1 cellular context compared by ENCODE assay signal in the genomic region with DNA sequence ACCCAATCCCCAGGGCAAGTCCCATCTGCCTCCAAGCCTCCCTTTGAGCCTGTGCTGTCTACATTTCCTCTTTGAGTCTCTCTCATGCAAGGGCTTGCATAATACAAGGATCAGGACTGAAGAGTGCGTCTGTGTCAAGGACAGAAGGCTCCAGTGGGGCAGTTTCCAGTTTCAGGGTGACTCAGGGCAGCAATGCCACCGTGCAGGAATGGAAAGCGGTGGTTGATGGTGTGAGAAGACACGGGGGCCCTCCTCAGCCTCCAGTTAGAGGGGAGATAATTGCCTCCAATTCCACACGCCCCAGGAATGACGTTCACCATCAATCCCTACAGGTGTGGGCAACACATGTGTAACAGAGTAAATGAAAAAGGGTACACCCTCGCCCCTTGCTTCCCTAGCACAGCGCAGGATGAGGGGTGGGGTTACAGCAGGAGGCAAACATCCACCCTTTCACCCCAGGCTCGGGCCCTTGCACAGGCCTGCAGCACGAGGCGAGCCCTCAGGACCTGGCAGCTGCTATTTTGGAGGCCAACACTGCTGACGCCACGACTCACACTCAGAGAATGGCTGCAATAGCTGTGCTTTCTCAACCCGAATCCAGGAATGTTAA.
A peak's percentile ranks its signal among the peaks of the same experiment; 100 is the strongest.
TF ChIP-seq lines count a peak whose summit lies in the region.

No MANE protein-coding gene starts in this region.

TF ChIP-seq in HepG2, 621 proteins besides CTCF, POLR2A, EP300 and RAD21 (continued from another document and continues in another):
- 0 out of 2 replicates have a peak, but pooled peaks have one; percentile 51 for TF ChIP-seq ZNF572 (CRISPR knock-in tag; IDR thresholded peaks at IDR 0.05)
- peak; percentile 26 for TF ChIP-seq TBL1XR1 (IDR thresholded peaks at IDR 0.05; ENCODE audit: borderline replicate concordance, low read length, partially characterized antibody)
- peak; percentile 13; the same call in 1 of the 2 replicates for TF ChIP-seq HDAC1 (CRISPR knock-in tag; IDR thresholded peaks at IDR 0.05)
- TF ChIP-seq, protein P1, sequence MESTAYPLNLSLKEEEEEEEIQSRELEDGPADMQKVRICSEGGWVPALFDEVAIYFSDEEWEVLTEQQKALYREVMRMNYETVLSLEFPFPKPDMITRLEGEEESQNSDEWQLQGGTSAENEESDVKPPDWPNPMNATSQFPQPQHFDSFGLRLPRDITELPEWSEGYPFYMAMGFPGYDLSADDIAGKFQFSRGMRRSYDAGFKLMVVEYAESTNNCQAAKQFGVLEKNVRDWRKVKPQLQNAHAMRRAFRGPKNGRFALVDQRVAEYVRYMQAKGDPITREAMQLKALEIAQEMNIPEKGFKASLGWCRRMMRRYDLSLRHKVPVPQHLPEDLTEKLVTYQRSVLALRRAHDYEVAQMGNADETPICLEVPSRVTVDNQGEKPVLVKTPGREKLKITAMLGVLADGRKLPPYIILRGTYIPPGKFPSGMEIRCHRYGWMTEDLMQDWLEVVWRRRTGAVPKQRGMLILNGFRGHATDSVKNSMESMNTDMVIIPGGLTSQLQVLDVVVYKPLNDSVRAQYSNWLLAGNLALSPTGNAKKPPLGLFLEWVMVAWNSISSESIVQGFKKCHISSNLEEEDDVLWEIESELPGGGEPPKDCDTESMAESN (CRISPR knock-in tag; conservative IDR thresholded peaks at IDR 0.05): no peak
- no peak for TF ChIP-seq ZNF776 (CRISPR knock-in tag; IDR thresholded peaks at IDR 0.05)
- TF ChIP-seq, protein P2, sequence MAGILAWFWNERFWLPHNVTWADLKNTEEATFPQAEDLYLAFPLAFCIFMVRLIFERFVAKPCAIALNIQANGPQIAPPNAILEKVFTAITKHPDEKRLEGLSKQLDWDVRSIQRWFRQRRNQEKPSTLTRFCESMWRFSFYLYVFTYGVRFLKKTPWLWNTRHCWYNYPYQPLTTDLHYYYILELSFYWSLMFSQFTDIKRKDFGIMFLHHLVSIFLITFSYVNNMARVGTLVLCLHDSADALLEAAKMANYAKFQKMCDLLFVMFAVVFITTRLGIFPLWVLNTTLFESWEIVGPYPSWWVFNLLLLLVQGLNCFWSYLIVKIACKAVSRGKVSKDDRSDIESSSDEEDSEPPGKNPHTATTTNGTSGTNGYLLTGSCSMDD (CRISPR knock-in tag; IDR thresholded peaks at IDR 0.05): no peak
- TF ChIP-seq SIX4 (CRISPR knock-in tag; IDR thresholded peaks at IDR 0.05): peak; percentile 42; the same call in 1 of the 2 replicates
- TF ChIP-seq GATAD2A (CRISPR knock-in tag; IDR thresholded peaks at IDR 0.05): peak; percentile 82
- no peak for TF ChIP-seq ZNF224 (CRISPR knock-in tag; IDR thresholded peaks at IDR 0.05)
- peak; percentile 42; the same call in 1 of the 2 replicates for TF ChIP-seq NR2F6 (IDR thresholded peaks at IDR 0.05)
- peak; percentile 69; the same call in 1 of the 2 replicates for TF ChIP-seq NR2F6 (CRISPR knock-in tag; IDR thresholded peaks at IDR 0.05)
- no peak for TF ChIP-seq NCOA1 (CRISPR knock-in tag; IDR thresholded peaks at IDR 0.05)
- no peak for TF ChIP-seq HNRNPH1 (optimal IDR thresholded peaks at IDR 0.05; ENCODE audit: low read depth, low read length)
- no peak for TF ChIP-seq SALL2 (CRISPR knock-in tag; IDR thresholded peaks at IDR 0.05)
- 0 out of 2 replicates have a peak, but pooled peaks have one; percentile 21 for TF ChIP-seq REPIN1 (CRISPR knock-in tag; IDR thresholded peaks at IDR 0.05; ENCODE audit: borderline replicate concordance, low read depth)
- TF ChIP-seq, protein P3, sequence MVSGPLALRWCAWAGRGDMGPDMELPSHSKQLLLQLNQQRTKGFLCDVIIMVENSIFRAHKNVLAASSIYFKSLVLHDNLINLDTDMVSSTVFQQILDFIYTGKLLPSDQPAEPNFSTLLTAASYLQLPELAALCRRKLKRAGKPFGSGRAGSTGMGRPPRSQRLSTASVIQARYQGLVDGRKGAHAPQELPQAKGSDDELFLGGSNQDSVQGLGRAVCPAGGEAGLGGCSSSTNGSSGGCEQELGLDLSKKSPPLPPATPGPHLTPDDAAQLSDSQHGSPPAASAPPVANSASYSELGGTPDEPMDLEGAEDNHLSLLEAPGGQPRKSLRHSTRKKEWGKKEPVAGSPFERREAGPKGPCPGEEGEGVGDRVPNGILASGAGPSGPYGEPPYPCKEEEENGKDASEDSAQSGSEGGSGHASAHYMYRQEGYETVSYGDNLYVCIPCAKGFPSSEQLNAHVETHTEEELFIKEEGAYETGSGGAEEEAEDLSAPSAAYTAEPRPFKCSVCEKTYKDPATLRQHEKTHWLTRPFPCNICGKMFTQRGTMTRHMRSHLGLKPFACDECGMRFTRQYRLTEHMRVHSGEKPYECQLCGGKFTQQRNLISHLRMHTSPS (CRISPR knock-in tag; IDR thresholded peaks at IDR 0.05; ENCODE audit: low read depth): 0 out of 2 replicates have a peak, but pooled peaks have one; percentile 20
- no peak for TF ChIP-seq KAT2B (IDR thresholded peaks at IDR 0.05; ENCODE audit: borderline replicate concordance, low read depth, low read length)
- no peak for TF ChIP-seq HES4 (CRISPR knock-in tag; IDR thresholded peaks at IDR 0.05; ENCODE audit: borderline replicate concordance)
- TF ChIP-seq BCL6 (CRISPR knock-in tag; IDR thresholded peaks at IDR 0.05): peak; percentile 52; the same call in 1 of the 2 replicates
- peak; percentile 67 for TF ChIP-seq THAP11 (CRISPR knock-in tag; IDR thresholded peaks at IDR 0.05)
- TF ChIP-seq, protein P4, sequence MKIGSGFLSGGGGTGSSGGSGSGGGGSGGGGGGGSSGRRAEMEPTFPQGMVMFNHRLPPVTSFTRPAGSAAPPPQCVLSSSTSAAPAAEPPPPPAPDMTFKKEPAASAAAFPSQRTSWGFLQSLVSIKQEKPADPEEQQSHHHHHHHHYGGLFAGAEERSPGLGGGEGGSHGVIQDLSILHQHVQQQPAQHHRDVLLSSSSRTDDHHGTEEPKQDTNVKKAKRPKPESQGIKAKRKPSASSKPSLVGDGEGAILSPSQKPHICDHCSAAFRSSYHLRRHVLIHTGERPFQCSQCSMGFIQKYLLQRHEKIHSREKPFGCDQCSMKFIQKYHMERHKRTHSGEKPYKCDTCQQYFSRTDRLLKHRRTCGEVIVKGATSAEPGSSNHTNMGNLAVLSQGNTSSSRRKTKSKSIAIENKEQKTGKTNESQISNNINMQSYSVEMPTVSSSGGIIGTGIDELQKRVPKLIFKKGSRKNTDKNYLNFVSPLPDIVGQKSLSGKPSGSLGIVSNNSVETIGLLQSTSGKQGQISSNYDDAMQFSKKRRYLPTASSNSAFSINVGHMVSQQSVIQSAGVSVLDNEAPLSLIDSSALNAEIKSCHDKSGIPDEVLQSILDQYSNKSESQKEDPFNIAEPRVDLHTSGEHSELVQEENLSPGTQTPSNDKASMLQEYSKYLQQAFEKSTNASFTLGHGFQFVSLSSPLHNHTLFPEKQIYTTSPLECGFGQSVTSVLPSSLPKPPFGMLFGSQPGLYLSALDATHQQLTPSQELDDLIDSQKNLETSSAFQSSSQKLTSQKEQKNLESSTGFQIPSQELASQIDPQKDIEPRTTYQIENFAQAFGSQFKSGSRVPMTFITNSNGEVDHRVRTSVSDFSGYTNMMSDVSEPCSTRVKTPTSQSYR (CRISPR knock-in tag; IDR thresholded peaks at IDR 0.05; ENCODE audit: borderline replicate concordance): no peak
- TF ChIP-seq, protein P5, sequence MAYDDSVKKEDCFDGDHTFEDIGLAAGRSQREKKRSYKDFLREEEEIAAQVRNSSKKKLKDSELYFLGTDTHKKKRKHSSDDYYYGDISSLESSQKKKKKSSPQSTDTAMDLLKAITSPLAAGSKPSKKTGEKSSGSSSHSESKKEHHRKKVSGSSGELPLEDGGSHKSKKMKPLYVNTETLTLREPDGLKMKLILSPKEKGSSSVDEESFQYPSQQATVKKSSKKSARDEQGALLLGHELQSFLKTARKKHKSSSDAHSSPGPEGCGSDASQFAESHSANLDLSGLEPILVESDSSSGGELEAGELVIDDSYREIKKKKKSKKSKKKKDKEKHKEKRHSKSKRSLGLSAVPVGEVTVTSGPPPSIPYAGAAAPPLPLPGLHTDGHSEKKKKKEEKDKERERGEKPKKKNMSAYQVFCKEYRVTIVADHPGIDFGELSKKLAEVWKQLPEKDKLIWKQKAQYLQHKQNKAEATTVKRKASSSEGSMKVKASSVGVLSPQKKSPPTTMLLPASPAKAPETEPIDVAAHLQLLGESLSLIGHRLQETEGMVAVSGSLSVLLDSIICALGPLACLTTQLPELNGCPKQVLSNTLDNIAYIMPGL (CRISPR knock-in tag; IDR thresholded peaks at IDR 0.05; ENCODE audit: borderline replicate concordance in 1 of 2, low read depth in 1 of 2): peak in 1 of 2 experiments; percentile 24; a peak in 1 of 4 replicates
- TF ChIP-seq, protein P6, sequence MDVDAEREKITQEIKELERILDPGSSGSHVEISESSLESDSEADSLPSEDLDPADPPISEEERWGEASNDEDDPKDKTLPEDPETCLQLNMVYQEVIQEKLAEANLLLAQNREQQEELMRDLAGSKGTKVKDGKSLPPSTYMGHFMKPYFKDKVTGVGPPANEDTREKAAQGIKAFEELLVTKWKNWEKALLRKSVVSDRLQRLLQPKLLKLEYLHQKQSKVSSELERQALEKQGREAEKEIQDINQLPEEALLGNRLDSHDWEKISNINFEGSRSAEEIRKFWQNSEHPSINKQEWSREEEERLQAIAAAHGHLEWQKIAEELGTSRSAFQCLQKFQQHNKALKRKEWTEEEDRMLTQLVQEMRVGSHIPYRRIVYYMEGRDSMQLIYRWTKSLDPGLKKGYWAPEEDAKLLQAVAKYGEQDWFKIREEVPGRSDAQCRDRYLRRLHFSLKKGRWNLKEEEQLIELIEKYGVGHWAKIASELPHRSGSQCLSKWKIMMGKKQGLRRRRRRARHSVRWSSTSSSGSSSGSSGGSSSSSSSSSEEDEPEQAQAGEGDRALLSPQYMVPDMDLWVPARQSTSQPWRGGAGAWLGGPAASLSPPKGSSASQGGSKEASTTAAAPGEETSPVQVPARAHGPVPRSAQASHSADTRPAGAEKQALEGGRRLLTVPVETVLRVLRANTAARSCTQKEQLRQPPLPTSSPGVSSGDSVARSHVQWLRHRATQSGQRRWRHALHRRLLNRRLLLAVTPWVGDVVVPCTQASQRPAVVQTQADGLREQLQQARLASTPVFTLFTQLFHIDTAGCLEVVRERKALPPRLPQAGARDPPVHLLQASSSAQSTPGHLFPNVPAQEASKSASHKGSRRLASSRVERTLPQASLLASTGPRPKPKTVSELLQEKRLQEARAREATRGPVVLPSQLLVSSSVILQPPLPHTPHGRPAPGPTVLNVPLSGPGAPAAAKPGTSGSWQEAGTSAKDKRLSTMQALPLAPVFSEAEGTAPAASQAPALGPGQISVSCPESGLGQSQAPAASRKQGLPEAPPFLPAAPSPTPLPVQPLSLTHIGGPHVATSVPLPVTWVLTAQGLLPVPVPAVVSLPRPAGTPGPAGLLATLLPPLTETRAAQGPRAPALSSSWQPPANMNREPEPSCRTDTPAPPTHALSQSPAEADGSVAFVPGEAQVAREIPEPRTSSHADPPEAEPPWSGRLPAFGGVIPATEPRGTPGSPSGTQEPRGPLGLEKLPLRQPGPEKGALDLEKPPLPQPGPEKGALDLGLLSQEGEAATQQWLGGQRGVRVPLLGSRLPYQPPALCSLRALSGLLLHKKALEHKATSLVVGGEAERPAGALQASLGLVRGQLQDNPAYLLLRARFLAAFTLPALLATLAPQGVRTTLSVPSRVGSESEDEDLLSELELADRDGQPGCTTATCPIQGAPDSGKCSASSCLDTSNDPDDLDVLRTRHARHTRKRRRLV (CRISPR knock-in tag; IDR thresholded peaks at IDR 0.05): no peak
- no peak for TF ChIP-seq RFXANK (CRISPR knock-in tag; IDR thresholded peaks at IDR 0.05)
- no peak for TF ChIP-seq ZNF432 (CRISPR knock-in tag; IDR thresholded peaks at IDR 0.05; ENCODE audit: borderline replicate concordance)
- TF ChIP-seq RARA (CRISPR knock-in tag; IDR thresholded peaks at IDR 0.05): peak; percentile 76
- TF ChIP-seq HNF4A (CRISPR knock-in tag; IDR thresholded peaks at IDR 0.05): peak; percentile 63
- TF ChIP-seq KAT8 (CRISPR knock-in tag; IDR thresholded peaks at IDR 0.05): no peak
- TF ChIP-seq ZNF556 (CRISPR knock-in tag; IDR thresholded peaks at IDR 0.05; ENCODE audit: borderline replicate concordance): peak; percentile 70; the same call in 1 of the 2 replicates
- TF ChIP-seq, protein P7, sequence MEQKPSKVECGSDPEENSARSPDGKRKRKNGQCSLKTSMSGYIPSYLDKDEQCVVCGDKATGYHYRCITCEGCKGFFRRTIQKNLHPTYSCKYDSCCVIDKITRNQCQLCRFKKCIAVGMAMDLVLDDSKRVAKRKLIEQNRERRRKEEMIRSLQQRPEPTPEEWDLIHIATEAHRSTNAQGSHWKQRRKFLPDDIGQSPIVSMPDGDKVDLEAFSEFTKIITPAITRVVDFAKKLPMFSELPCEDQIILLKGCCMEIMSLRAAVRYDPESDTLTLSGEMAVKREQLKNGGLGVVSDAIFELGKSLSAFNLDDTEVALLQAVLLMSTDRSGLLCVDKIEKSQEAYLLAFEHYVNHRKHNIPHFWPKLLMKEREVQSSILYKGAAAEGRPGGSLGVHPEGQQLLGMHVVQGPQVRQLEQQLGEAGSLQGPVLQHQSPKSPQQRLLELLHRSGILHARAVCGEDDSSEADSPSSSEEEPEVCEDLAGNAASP (CRISPR knock-in tag; IDR thresholded peaks at IDR 0.05; ENCODE audit: borderline replicate concordance): peak; percentile 75; the same call in 1 of the 2 replicates
- 0 out of 2 replicates have a peak, but pooled peaks have one; percentile 18 for TF ChIP-seq ZNF614 (CRISPR knock-in tag; IDR thresholded peaks at IDR 0.05; ENCODE audit: borderline replicate concordance)
- 0 out of 2 replicates have a peak, but pooled peaks have one; percentile 42 for TF ChIP-seq ZNF746 (CRISPR knock-in tag; IDR thresholded peaks at IDR 0.05)
- peak; percentile 67; the same call in 1 of the 2 replicates for TF ChIP-seq NRL (CRISPR knock-in tag; IDR thresholded peaks at IDR 0.05; ENCODE audit: borderline replicate concordance)
- 0 out of 2 replicates have a peak, but pooled peaks have one; percentile 25 for TF ChIP-seq ARNT2 (CRISPR knock-in tag; IDR thresholded peaks at IDR 0.05; ENCODE audit: low read depth)
- 0 out of 2 replicates have a peak, but pooled peaks have one; percentile 37 for TF ChIP-seq GZF1 (CRISPR knock-in tag; IDR thresholded peaks at IDR 0.05)
- TF ChIP-seq, protein P8, sequence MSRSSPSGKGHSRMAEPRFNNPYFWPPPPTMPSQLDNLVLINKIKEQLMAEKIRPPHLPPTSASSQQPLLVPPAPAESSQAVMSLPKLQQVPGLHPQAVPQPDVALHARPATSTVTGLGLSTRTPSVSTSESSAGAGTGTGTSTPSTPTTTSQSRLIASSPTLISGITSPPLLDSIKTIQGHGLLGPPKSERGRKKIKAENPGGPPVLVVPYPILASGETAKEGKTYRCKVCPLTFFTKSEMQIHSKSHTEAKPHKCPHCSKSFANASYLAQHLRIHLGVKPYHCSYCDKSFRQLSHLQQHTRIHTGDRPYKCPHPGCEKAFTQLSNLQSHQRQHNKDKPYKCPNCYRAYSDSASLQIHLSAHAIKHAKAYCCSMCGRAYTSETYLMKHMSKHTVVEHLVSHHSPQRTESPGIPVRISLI (CRISPR knock-in tag; IDR thresholded peaks at IDR 0.05; ENCODE audit: borderline replicate concordance): no peak
- TF ChIP-seq ZNF329 (CRISPR knock-in tag; IDR thresholded peaks at IDR 0.05; ENCODE audit: low read depth): no peak
- TF ChIP-seq GTF3A (CRISPR knock-in tag; conservative IDR thresholded peaks at IDR 0.05): no peak
